1 cellular context compared by ENCODE assay signal in the genomic region with DNA sequence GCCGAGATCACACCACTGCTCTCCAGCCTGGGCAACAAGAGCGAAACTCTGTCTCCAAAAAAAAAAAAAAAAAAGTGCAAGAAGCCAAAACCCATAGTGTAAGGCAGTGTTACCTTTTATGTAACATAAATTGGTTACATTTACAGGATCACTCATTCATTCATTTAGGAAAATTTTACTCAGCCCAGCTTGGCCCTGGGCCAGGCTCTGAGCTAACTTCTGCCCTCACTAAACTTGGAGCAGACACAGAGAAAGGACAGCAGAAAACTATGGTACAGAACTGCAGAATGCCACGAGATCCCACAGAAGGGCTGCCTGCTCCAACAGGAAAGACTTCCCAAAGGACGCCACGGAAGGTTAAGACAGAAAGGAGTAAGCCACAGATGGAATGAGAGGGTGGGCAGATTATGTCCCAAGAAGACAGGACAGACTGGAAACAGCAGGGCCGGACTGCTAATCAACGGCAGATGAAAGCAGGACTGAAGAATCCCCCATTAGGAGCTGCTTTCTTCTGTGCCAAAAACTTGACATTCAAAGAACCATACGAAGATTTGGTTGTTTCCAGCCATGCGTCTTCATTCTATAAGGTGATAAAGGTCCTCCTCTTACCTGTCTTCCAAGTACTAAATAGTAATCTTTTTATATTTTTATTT.
A peak's percentile ranks its signal among the peaks of the same experiment; 100 is the strongest.
TF ChIP-seq lines count a peak whose summit lies in the region.

No MANE protein-coding gene starts in this region.

TF ChIP-seq in K562, 482 proteins besides CTCF, POLR2A, EP300 and RAD21:
- no peak for TF ChIP-seq ASH1L (IDR thresholded peaks at IDR 0.05; ENCODE audit: borderline replicate concordance, low read depth, partially characterized antibody)
- 0 out of 2 replicates have a peak, but pooled peaks have one; percentile 27 for TF ChIP-seq NFIC (IDR thresholded peaks at IDR 0.05)
- TF ChIP-seq NR3C1 (CRISPR knock-in tag; IDR thresholded peaks at IDR 0.05), result no peak
